In the genomic region with DNA sequence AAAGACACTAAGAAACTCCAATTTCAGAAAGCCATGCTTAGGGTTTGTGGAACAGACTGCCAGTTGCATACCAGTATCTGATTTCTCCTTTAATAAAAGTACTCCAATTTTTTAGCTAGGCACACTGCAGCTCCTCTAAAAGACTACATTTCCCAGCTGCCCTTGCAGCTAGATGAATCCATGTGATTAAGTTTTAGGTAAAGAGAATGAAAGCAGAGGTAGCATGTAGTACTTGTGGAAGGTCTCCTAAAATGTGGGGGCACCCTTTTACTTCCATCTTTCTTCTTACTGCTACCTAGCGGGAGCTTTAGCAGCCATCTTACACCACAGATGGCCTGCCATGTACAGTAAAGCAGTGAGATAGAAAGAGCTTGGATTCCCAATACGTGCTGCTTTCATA, we compare ENCODE assay signal across 18 cellular contexts.
"Had no signal": no experiment of that assay in that cellular context is flagged by ENCODE, and none has a peak within 500 bp of the region (broad histone marks: within the 10 kb centered on the region; RNA-seq: fewer than 3 reads in every experiment).

No MANE protein-coding gene starts in this region.

- H3K27me3 ChIP-seq: dorsolateral prefrontal cortex, heart left ventricle, pancreas, tibial artery, upper lobe of left lung, uterus had no signal

- H3K27ac ChIP-seq: dorsolateral prefrontal cortex, heart left ventricle, pancreas, tibial artery, upper lobe of left lung, uterus had no signal

- DNase-seq: cortex of kidney; dorsolateral prefrontal cortex; effector CD8-positive, alpha-beta T cell; heart left ventricle; hippocampal formation; islet precursor cell; midbrain; occipital lobe; pancreas; right cardiac atrium; stimulated activated CD4-positive, alpha-beta T cell treated with anti-CD3 and anti-CD28 coated beads, Interleukin-4, amount 100 ng/mL, for 24 hours; tibial artery; upper lobe of left lung; uterus had no signal

- H3K9me3 ChIP-seq: pancreas, uterus had no signal

- H3K4me3 ChIP-seq: dorsolateral prefrontal cortex, heart left ventricle, pancreas, smooth muscle cell, tibial artery, upper lobe of left lung, uterus had no signal

- ATAC-seq: esophagus mucosa; heart left ventricle; left lobe of liver; pancreas; right cardiac atrium; stimulated activated memory B cell treated with anti-CD40 and anti-IgM and Interleukin-4, amounts not matched to agents 10 μg/mL and 1 μg/mL and 100 μg/mL, for 72 hours had no signal

- H3K4me1 ChIP-seq: heart left ventricle, pancreas, upper lobe of left lung, uterus had no signal

- H3K36me3 ChIP-seq: heart left ventricle, pancreas, tibial artery, upper lobe of left lung, uterus had no signal

- H3K4me2 ChIP-seq: smooth muscle cell had no signal
